Comparison of ENCODE assay signal across 8 cellular contexts in the genomic region with DNA sequence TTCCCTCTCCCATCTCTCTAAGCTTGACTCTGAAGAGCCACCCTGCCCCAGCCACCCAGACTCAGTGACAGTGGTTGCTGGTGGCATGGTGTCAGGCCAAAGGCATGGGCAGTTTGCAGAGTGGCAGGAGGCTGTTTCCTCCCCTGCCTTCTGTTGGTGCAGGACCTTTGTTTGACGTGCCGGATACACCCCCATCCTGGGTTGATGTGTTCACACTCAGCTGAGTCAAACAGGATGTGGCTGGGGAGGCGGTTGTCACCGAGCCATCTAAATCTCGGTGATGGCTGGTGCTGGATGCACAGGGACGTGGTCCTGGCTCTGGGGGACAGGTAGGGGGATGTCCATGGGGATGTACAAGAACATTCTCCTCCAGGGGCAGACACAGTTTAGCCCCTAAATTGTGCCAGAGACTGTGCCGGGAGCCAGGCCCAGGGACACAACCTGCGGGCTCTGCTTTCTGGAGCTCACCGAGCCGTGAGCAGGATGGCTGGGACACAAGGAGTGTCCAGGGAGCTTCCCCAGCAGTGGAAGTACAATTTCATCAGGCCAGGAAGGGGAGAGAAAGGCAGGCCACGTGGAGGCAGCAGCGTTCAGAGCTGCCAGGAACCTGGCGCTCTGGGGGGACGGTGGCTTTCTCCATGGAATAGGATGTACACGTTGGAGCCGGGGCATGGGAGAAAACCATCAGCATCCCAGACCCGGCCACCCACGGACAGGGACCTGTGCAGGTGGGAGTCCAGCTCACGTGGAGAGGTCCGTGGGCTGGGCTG.
DNase-seq lines count a peak whose midpoint lies in the region; ATAC-seq and TF ChIP-seq lines count a peak whose summit lies in the region.

No MANE protein-coding gene starts in this region.

- WGBS in spleen, 5 donors, result 19 to 26% (median 19%) methylated on average over 15 to 20 of the region's 20 CpGs

- H3K4me1 ChIP-seq in spleen, result peaks cover 76 to 100% (median 94%) of the 10 kb centered on the region in 6 donors

- peak; percentile 55 for ATAC-seq in GM21526 (IDR thresholded peaks at IDR 0.05; ENCODE audit: low FRiP score, unreplicated experiment)

- TF ChIP-seq CTCF in foreskin fibroblast (IDR thresholded peaks at IDR 0.05; ENCODE audit: low read depth, low read length) (no peak), spleen (IDR thresholded peaks at IDR 0.05 in 8 of 11, conservative IDR thresholded peaks at IDR 0.05 in 3 of 11) (no peak)

- H3K4me3 ChIP-seq in foreskin fibroblast (ENCODE audit: low read depth in 1 of 2, low read length in 2 of 2) (no peak overlapping the region), spleen (peak overlapping the region; percentile 1 to 72 (median 40))

- DNase-seq in CD1c-positive myeloid dendritic cell (ENCODE audit: extremely low spot score) (peak; percentile 81), NAMALWA (ENCODE audit: low spot score) (peak; percentile 80), activated T-cell treated with anti-CD3 and anti-CD28 coated beads for 24 hours (ENCODE audit: low read depth) (peak; percentile 78), foreskin fibroblast (peak; percentile 83 to 84), spleen (peak; percentile 95), D341Med (ENCODE audit: low spot score) (no peak), NCI-H2227 (lab: John Stamatoyannopoulos, UW; ENCODE audit: unreplicated experiment) (no peak)

- no peaks in the 10 kb centered on the region for H3K9me3 ChIP-seq in spleen

- H3K36me3 ChIP-seq in spleen, result peaks cover 3 to 45% (median 16%) of the 10 kb centered on the region in 6 donors

- no peaks in the 10 kb centered on the region for H3K27me3 ChIP-seq in spleen (replicated peaks in 1 of 7)

- H3K27ac ChIP-seq in spleen, result peak overlapping the region; percentile 68 to 95 (median 86)

- no peak for TF ChIP-seq POLR2A in spleen (IDR thresholded peaks at IDR 0.05)

- intact Hi-C loops in spleen (cut with DNase I; ENCODE audit: low total_unique reads), result no loop called here

Comparison
In these comparisons a context has a peak if more than half of its experiments do, and no peak if none do; other contexts are left out.
1. DNase-seq: peak in CD1c-positive myeloid dendritic cell (single experiment), NAMALWA (single experiment), activated T-cell treated with anti-CD3 and anti-CD28 coated beads for 24 hours (single experiment), foreskin fibroblast (2 of 2) and spleen (single experiment); none in D341Med (single experiment) and NCI-H2227 (single experiment).
2. H3K4me3 ChIP-seq: peak in spleen (8 of 8); none in foreskin fibroblast (0 of 2).